In the genomic region with DNA sequence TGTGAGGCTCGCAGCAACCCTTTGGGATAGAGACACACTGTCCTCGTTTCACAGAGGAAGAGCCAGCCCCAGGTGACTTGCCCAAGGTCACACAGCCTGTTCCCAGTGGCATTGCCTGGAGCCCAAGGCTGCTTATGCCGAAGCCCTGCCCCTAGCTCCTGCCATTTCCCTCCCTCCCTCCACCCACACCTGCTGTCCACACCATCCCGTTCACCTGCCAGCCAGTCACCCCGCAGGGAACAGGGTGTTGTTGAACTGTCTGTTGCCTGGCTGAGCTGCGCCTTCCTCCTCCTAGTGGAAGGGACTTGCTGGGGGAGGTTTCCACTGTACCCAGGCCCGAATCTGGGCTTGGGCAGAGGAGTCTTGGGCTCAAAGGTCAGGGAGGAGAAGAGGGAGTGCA, we compare ENCODE assay signal across 25 cellular contexts. TPM values are rescaled to one million over a fixed set of nuclear protein-coding genes. Genes with fewer than 3 reads are reported as not detected.
A peak's percentile ranks its signal among the peaks of the same experiment; 100 is the strongest.
DNase-seq lines count a peak whose midpoint lies in the region; ATAC-seq, FAIRE-seq and TF ChIP-seq lines count a peak whose summit lies in the region.
"Had no signal": no experiment of that assay in that cellular context is flagged by ENCODE, and none has a peak within 500 bp of the region (broad histone marks: within the 10 kb centered on the region; RNA-seq: fewer than 3 reads in every experiment).

No MANE protein-coding gene starts in this region.

- H3K27ac Mint-ChIP-seq in central memory CD8-positive, alpha-beta T cell (ENCODE audit: low read depth) = peak overlapping the region; percentile 92
- H3K27ac Mint-ChIP-seq: B cell; naive B cell; stimulated activated naive CD8-positive, alpha-beta T cell treated with anti-CD3 and anti-CD28 coated beads, Interleukin-15, Interleukin-2, amounts not matched to agents 100 ng/mL and 50 ng/mL, for 24 hours had no signal

- H3K9me3 ChIP-seq in small intestine (ENCODE audit: control insufficient read depth, low read depth) = no peaks in the 10 kb centered on the region
- H3K9me3 ChIP-seq: SK-N-SH, tibial artery had no signal

- no peaks in the 10 kb centered on the region for H3K9me3 Mint-ChIP-seq in central memory CD8-positive, alpha-beta T cell
- H3K9me3 Mint-ChIP-seq: naive B cell; stimulated activated naive CD8-positive, alpha-beta T cell treated with anti-CD3 and anti-CD28 coated beads, Interleukin-15, Interleukin-2, amounts not matched to agents 100 ng/mL and 50 ng/mL, for 24 hours had no signal

- H3K27ac ChIP-seq in small intestine (ENCODE audit: low read depth in 1 of 2, low read length in 1 of 2) = no peak overlapping the region
- H3K27ac ChIP-seq: GM23248, HL-60, tibial artery had no signal

- in situ Hi-C loops in GM13976 (cut with MboI; ENCODE audit: low sequenced_read_pairs, unreplicated experiment) = no loop called here

- no peak overlapping the region for H3K4me3 ChIP-seq in small intestine (ENCODE audit: low read depth in 1 of 2, low read length in 2 of 2)
- H3K4me3 ChIP-seq: GM23248, tibial artery had no signal

- H3K4me1 Mint-ChIP-seq in central memory CD8-positive, alpha-beta T cell = peaks cover 31% of the 10 kb centered on the region

- FAIRE-seq in small intestine (lab: Jason Lieb, UNC) = no peak
- FAIRE-seq: A204.1 had no signal

- TF ChIP-seq CTCF in GM13976 (IDR thresholded peaks at IDR 0.05; ENCODE audit: borderline replicate concordance, control extremely low read depth, extremely low read depth, insufficient read depth, missing control alignments) = no peak

- H3K4me1 ChIP-seq in small intestine (ENCODE audit: control insufficient read depth in 2 of 2, insufficient read depth in 1 of 2, low read depth in 1 of 2, low read length in 1 of 2) = no peaks in the 10 kb centered on the region

- no peaks in the 10 kb centered on the region for H3K36me3 ChIP-seq in small intestine (ENCODE audit: control insufficient read depth in 2 of 2, insufficient read depth in 2 of 2, low read length in 2 of 2)
- H3K36me3 ChIP-seq: tibial artery had no signal

- H3K36me3 Mint-ChIP-seq in central memory CD8-positive, alpha-beta T cell (ENCODE audit: insufficient read depth) = peaks cover 11% of the 10 kb centered on the region
- H3K36me3 Mint-ChIP-seq: naive B cell had no signal

- WGBS in small intestine, 3 donors = 12 to 52% (median 27%) methylated on average over 7 of the region's 7 CpGs

- no peak for ATAC-seq in central memory CD8-positive, alpha-beta T cell (replicated peaks; ENCODE audit: extremely low read depth, poor library complexity, severe bottlenecking)
- ATAC-seq: left lobe of liver had no signal

- no peaks in the 10 kb centered on the region for H3K27me3 ChIP-seq in small intestine (ENCODE audit: control insufficient read depth in 2 of 2, insufficient read depth in 2 of 2, low read length in 2 of 2)

- peak overlapping the region; percentile 73 for H3K4me3 Mint-ChIP-seq in central memory CD8-positive, alpha-beta T cell
- H3K4me3 Mint-ChIP-seq: B cell; naive B cell; stimulated activated naive CD8-positive, alpha-beta T cell treated with anti-CD3 and anti-CD28 coated beads, Interleukin-15, Interleukin-2, amounts not matched to agents 100 ng/mL and 50 ng/mL, for 24 hours had no signal

- DNase-seq in NCI-H510A treated with DMSO at 0.1 percent for 48 hours (lab: John Stamatoyannopoulos, UW) (peak; percentile 40), NCI-H510A (lab: John Stamatoyannopoulos, UW) (no peak), NCI-H146 (lab: John Stamatoyannopoulos, UW) (peak; percentile 82), small intestine (peak; percentile 23), hippocampal formation (lab: John Stamatoyannopoulos, UW) (no peak), NCI-H2196 (lab: John Stamatoyannopoulos, UW; ENCODE audit: unreplicated experiment) (no peak), GM13976 (ENCODE audit: low spot score) (no peak)
- DNase-seq in central memory CD8-positive, alpha-beta T cell (ENCODE audit: low spot score in 2 of 2) = no peak
- DNase-seq: activated CD4-positive, CD25-positive, alpha-beta regulatory T cell; activated naive CD4-positive, alpha-beta T cell treated with Interleukin-2 at 50 U/mL for 16 hours; activated T-cell treated with anti-CD3 and anti-CD28 coated beads, Interleukin-2, amount 50 U/mL, for 48 hours; amygdala; dermis blood vessel endothelial cell; GM23248; mesendoderm; naive B cell; SK-N-SH; stimulated activated CD4-positive, alpha-beta T cell treated with anti-CD3 and anti-CD28 coated beads, Interleukin-4, amount 100 ng/mL, for 24 hours; T-helper 9 cell; tibial artery had no signal

- no peaks in the 10 kb centered on the region for H3K27me3 Mint-ChIP-seq in central memory CD8-positive, alpha-beta T cell
- H3K27me3 Mint-ChIP-seq: B cell; stimulated activated naive CD8-positive, alpha-beta T cell treated with anti-CD3 and anti-CD28 coated beads, Interleukin-15, Interleukin-2, amounts not matched to agents 100 ng/mL and 50 ng/mL, for 24 hours had no signal

RNA-seq across cellular contexts. Expression of gene TTC16, which starts 6.2 kb away (rescaled TPM):
- under 1 TPM in 1 of 3 donors, not detected in 2; 0.01 TPM for polyA plus RNA-seq in small intestine

RNA-seq across cellular contexts. Expression of gene PTRH1, which starts 6.6 kb away (rescaled TPM):
- polyA plus RNA-seq in small intestine = 10 to 100 TPM in 2 of 3 donors, 1 to 10 TPM in 1; 3.4 to 16.8 (median 13.0) TPM

RNA-seq across cellular contexts. Expression of gene TOR2A, which starts 13.0 kb away (rescaled TPM):
- polyA plus RNA-seq in small intestine = 10 to 100 TPM; 13.2 to 24.0 (median 23.8) TPM

RNA-seq across cellular contexts. Expression of gene CFAP157, which starts 15.3 kb away (rescaled TPM):
- under 1 TPM in 1 of 3 donors, not detected in 2; 0.12 TPM for polyA plus RNA-seq in small intestine

RNA-seq across cellular contexts. Expression of gene SH2D3C, which starts 56.4 kb away (rescaled TPM):
- 10 to 100 TPM in 1 of 3 donors, 1 to 10 TPM in 1, under 1 TPM in 1; 0.67 to 12.6 (median 3.8) TPM for polyA plus RNA-seq in small intestine
- polyA plus RNA-seq: GM23248 had no signal

Comparison
In these comparisons a context has a peak if more than half of its experiments do, and no peak if none do; other contexts are left out.
1. DNase-seq: peak in NCI-H510A treated with DMSO at 0.1 percent for 48 hours (single experiment), NCI-H146 (single experiment) and small intestine (single experiment); none in NCI-H510A (single experiment), central memory CD8-positive, alpha-beta T cell (0 of 2), hippocampal formation (0 of 2), NCI-H2196 (single experiment) and GM13976 (single experiment).